ENCODE assay signal across 25 cellular contexts in the genomic region with DNA sequence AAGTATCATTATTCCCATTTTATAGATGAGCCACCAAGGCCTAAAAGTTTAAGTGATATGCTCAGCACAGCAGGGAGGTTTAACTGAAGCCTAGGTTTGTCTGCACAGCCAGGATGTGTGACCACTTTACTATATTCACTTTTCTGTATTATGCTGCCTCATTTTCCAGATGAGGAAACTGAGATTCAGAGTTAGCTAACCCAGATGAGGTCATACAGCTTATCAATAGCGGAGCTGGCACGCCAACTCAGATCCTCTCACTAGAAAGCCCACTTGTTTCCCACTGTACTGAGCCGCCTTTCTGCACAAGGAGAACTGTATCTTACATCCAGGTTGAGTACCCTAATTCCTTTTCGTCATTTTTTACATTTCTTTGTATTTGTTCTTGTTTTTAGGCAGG.
A peak's percentile ranks its signal among the peaks of the same experiment; 100 is the strongest.
DNase-seq lines count a peak whose midpoint lies in the region; ATAC-seq, FAIRE-seq and TF ChIP-seq lines count a peak whose summit lies in the region.
"Had no signal": no experiment of that assay in that cellular context is flagged by ENCODE, and none has a peak within 500 bp of the region (broad histone marks: within the 10 kb centered on the region; RNA-seq: fewer than 3 reads in every experiment).

No MANE protein-coding gene starts in this region.

- H2BK20ac ChIP-seq in IMR-90 (ENCODE audit: low read depth, low read length) = peak overlapping the region; percentile 75

- H2BK15ac ChIP-seq in IMR-90 (ENCODE audit: low read depth, low read length) = peak overlapping the region; percentile 79; the same call in 1 of the 3 replicates
- H2BK15ac ChIP-seq in mesenchymal stem cell (ENCODE audit: low read depth, poor library complexity, severe bottlenecking) = no peak overlapping the region

- H2BK5ac ChIP-seq in IMR-90 (ENCODE audit: low read depth, low read length, poor library complexity, severe bottlenecking) (no peak overlapping the region), mesenchymal stem cell (ENCODE audit: low read depth, low read length, poor library complexity, severe bottlenecking) (no peak overlapping the region)

- no peak overlapping the region for H2BK12ac ChIP-seq in mesenchymal stem cell (ENCODE audit: low read length in 2 of 2)

- H3K4me1 ChIP-seq in IMR-90 (ENCODE audit: control insufficient read depth, insufficient read depth, low read length) = peaks cover 7% of the 10 kb centered on the region
- peaks cover 0 to 13% of the 10 kb centered on the region in 2 experiments; a peak in 1 of 5 replicates for H3K4me1 ChIP-seq in K562 (replicated peaks in 1 of 2; ENCODE audit: control insufficient read depth in 2 of 2, insufficient read depth in 2 of 2, low read length in 2 of 2)
- H3K4me1 ChIP-seq in mesenchymal stem cell (ENCODE audit: control insufficient read depth, insufficient read depth, low read depth, low read length) = peaks cover 13% of the 10 kb centered on the region
- H3K4me1 ChIP-seq: A549, Caco-2 had no signal

- H4K20me1 ChIP-seq in IMR-90 (ENCODE audit: insufficient read depth, low read length) (no peaks in the 10 kb centered on the region), K562 (replicated peaks; ENCODE audit: control insufficient read depth, insufficient read depth, low read length) (no peaks in the 10 kb centered on the region)
- H4K20me1 ChIP-seq: BLaER1 treated with 17β-estradiol and CSF1 and Interleukin-3, amounts not matched to agents 10 nM and 100 nM had no signal

- H3K4me3 Mint-ChIP-seq in activated T-helper 17 cell treated with anti-CD3 and anti-CD28 coated beads, Interleukin-2, amount 50 U/mL, for 72 hours = no peak overlapping the region
- H3K4me3 Mint-ChIP-seq in activated CD4-positive, alpha-beta T cell treated with anti-CD3 and anti-CD28 coated beads for 36 hours = no peak overlapping the region
- H3K4me3 Mint-ChIP-seq: B cell; CD4-positive, alpha-beta T cell; CD8-positive, alpha-beta T cell had no signal

- H3K27me3 Mint-ChIP-seq in activated T-helper 17 cell treated with anti-CD3 and anti-CD28 coated beads, Interleukin-2, amount 50 U/mL, for 72 hours = no peaks in the 10 kb centered on the region
- no peaks in the 10 kb centered on the region for H3K27me3 Mint-ChIP-seq in activated CD4-positive, alpha-beta T cell treated with anti-CD3 and anti-CD28 coated beads for 36 hours
- H3K27me3 Mint-ChIP-seq: B cell; CD4-positive, alpha-beta T cell had no signal

- no CpG with 5 or more reads among the region's 4 CpGs for WGBS in IMR-90 (ENCODE audit: extremely low coverage in 2 of 2, insufficient read length in 1 of 2), 2 experiments
- 36% methylated on average over 4 of the region's 4 CpGs for WGBS in K562 (ENCODE audit: insufficient coverage, low coverage, missing lambda C conversion rate)
- WGBS in mesenchymal stem cell = 100% methylated on average over 3 of the region's 4 CpGs

- DNase-seq in IMR-90 = no peak
- no peak for DNase-seq in K562 (ENCODE audit: extremely low read depth in 1 of 4, low spot score in 3 of 4)
- DNase-seq in mesenchymal stem cell = no peak
- no peak for DNase-seq in activated naive CD4-positive, alpha-beta T cell treated with anti-CD3 and anti-CD28 coated beads, Interleukin-2, amount 50 U/mL, for 72 hours (ENCODE audit: low spot score in 2 of 2)
- DNase-seq in Kasumi-1 (lab: John Stamatoyannopoulos, UW) = no peak
- no peak for DNase-seq in activated CD4-positive, alpha-beta T cell treated with anti-CD3 and anti-CD28 coated beads for 36 hours
- no peak for DNase-seq in T-helper 1 cell
- DNase-seq: AML-193; Caco-2; Calu3; CD4-positive, alpha-beta T cell; CD8-positive, alpha-beta T cell; DMS79 treated with DMSO at 0.1 percent for 48 hours; GF-D8 had no signal

- H3K4ac ChIP-seq in IMR-90 (ENCODE audit: low read depth, low read length) (peak overlapping the region; percentile 30; the same call in 1 of the 2 replicates), mesenchymal stem cell (ENCODE audit: low read depth in 1 of 2, low read length in 2 of 2) (no peak overlapping the region)

- H3K36me3 Mint-ChIP-seq in activated T-helper 17 cell treated with anti-CD3 and anti-CD28 coated beads, Interleukin-2, amount 50 U/mL, for 72 hours (ENCODE audit: low read depth) = peaks cover 84% of the 10 kb centered on the region
- H3K36me3 Mint-ChIP-seq in activated naive CD4-positive, alpha-beta T cell treated with anti-CD3 and anti-CD28 coated beads, Interleukin-2, amount 50 U/mL, for 72 hours = peaks cover 15 to 26% of the 10 kb centered on the region in 2 donors
- H3K36me3 Mint-ChIP-seq in activated CD4-positive, alpha-beta T cell treated with anti-CD3 and anti-CD28 coated beads for 36 hours (ENCODE audit: low read depth) = peaks cover 19% of the 10 kb centered on the region

- H2AK5ac ChIP-seq in IMR-90 (ENCODE audit: low read depth, low read length) = no peak overlapping the region
- peak overlapping the region; percentile 1 for H2AK5ac ChIP-seq in mesenchymal stem cell (ENCODE audit: low read length, severe bottlenecking)

- TF ChIP-seq CTCF in IMR-90 (conservative IDR thresholded peaks at IDR 0.05; ENCODE audit: low read depth, low read length) (no peak), K562 (IDR thresholded peaks at IDR 0.05 in 2 of 3, conservative IDR thresholded peaks at IDR 0.05 in 1 of 3; ENCODE audit: insufficient read depth in 2 of 3, low read depth in 1 of 3, low read length in 3 of 3) (no peak)

- no peak overlapping the region for H2AK9ac ChIP-seq in IMR-90 (replicated peaks; ENCODE audit: low read depth, low read length, poor library complexity)

- no peak for FAIRE-seq in K562 (lab: Jason Lieb, UNC)
- FAIRE-seq: A549, D721Med, G401.6, GM12878, GM12892, GM18507 had no signal

- H4K8ac ChIP-seq in IMR-90 (ENCODE audit: low read depth in 2 of 2, low read length in 2 of 2) = no peak overlapping the region
- H4K8ac ChIP-seq in mesenchymal stem cell (ENCODE audit: low read length) = no peak overlapping the region

- H3K9me3 Mint-ChIP-seq in activated T-helper 17 cell treated with anti-CD3 and anti-CD28 coated beads, Interleukin-2, amount 50 U/mL, for 72 hours = no peaks in the 10 kb centered on the region
- no peaks in the 10 kb centered on the region for H3K9me3 Mint-ChIP-seq in activated naive CD4-positive, alpha-beta T cell treated with anti-CD3 and anti-CD28 coated beads, Interleukin-2, amount 50 U/mL, for 72 hours
- H3K9me3 Mint-ChIP-seq in activated CD4-positive, alpha-beta T cell treated with anti-CD3 and anti-CD28 coated beads for 36 hours (ENCODE audit: low read depth) = no peaks in the 10 kb centered on the region
- H3K9me3 Mint-ChIP-seq: CD4-positive, alpha-beta T cell; CD8-positive, alpha-beta T cell had no signal

- H3K9ac ChIP-seq in IMR-90 (ENCODE audit: low read depth, low read length) = no peak overlapping the region
- no peak overlapping the region; a peak in 1 of 4 replicates for H3K9ac ChIP-seq in K562 (ENCODE audit: insufficient read depth in 1 of 2, low read depth in 2 of 2, low read length in 2 of 2)
- no peak overlapping the region for H3K9ac ChIP-seq in mesenchymal stem cell (ENCODE audit: low read length)
- H3K9ac ChIP-seq: BLaER1 treated with 17β-estradiol and CSF1 and Interleukin-3, amounts not matched to agents 10 nM and 100 nM had no signal

- no peaks in the 10 kb centered on the region for H3K27me3 ChIP-seq in IMR-90 (ENCODE audit: control insufficient read depth, insufficient read depth, low read length)
- no peaks in the 10 kb centered on the region; a peak in 1 of 5 replicates for H3K27me3 ChIP-seq in K562 (ENCODE audit: control insufficient read depth in 2 of 2, insufficient read depth in 2 of 2, low read length in 2 of 2)
- no peaks in the 10 kb centered on the region for H3K27me3 ChIP-seq in mesenchymal stem cell (ENCODE audit: control insufficient read depth in 1 of 2, insufficient read depth in 1 of 2, low read length in 2 of 2)
- H3K27me3 ChIP-seq: BLaER1 treated with 17β-estradiol and CSF1 and Interleukin-3, amounts not matched to agents 10 nM and 100 nM had no signal

- H2AFZ ChIP-seq in IMR-90 (replicated peaks; ENCODE audit: low read length, poor library complexity) (no peak overlapping the region), K562 (ENCODE audit: low read depth, low read length) (peak overlapping the region; percentile 20), mesenchymal stem cell (ENCODE audit: low read depth, low read length) (no peak overlapping the region)

- peaks cover 0 to 44% of the 10 kb centered on the region in 2 experiments; a peak in 2 of 4 replicates for H3K79me1 ChIP-seq in IMR-90 (ENCODE audit: low read depth in 1 of 2, low read length in 2 of 2)
- peaks cover 25% of the 10 kb centered on the region for H3K79me1 ChIP-seq in mesenchymal stem cell (replicated peaks; ENCODE audit: low read length, poor library complexity, severe bottlenecking)

- POLR2A ChIA-PET in IMR-90 (lab: Charles Lee; ENCODE audit: unreplicated experiment) = no interaction called here
- POLR2A ChIA-PET in K562 (lab: Yijun Ruan, JAX) = interaction anchor here (1.0 kb wide), 1 partner anchor 8 kb away, joined by 3 read pairs; no protein-coding TSS in a partner anchor
- POLR2A ChIA-PET in activated CD4-positive, alpha-beta T cell treated with anti-CD3 and anti-CD28 coated beads for 36 hours (lab: Charles Lee) = no interaction called here

- ATAC-seq in IMR-90 (ENCODE audit: low read depth) (no peak), K562 (no peak)
- ATAC-seq in activated T-helper 17 cell treated with anti-CD3 and anti-CD28 coated beads, Interleukin-2, amount 50 U/mL, for 72 hours (replicated peaks) = peak; percentile 52
- no peak for ATAC-seq in activated naive CD4-positive, alpha-beta T cell treated with anti-CD3 and anti-CD28 coated beads, Interleukin-2, amount 50 U/mL, for 72 hours
- no peak for ATAC-seq in activated CD4-positive, alpha-beta T cell treated with anti-CD3 and anti-CD28 coated beads for 36 hours
- ATAC-seq: A549; CD8-positive, alpha-beta T cell; GM12878 had no signal

- no peak for TF ChIP-seq POLR2A in IMR-90 (IDR thresholded peaks at IDR 0.05; ENCODE audit: low read depth, low read length)
- TF ChIP-seq POLR2A in K562 (conservative IDR thresholded peaks at IDR 0.05) = no peak

- H2BK120ac ChIP-seq in IMR-90 (ENCODE audit: low read depth, low read length) (peak overlapping the region; percentile 72), mesenchymal stem cell (ENCODE audit: low read depth, low read length) (no peak overlapping the region)

- H3K9me1 ChIP-seq in IMR-90 (ENCODE audit: insufficient read depth, low read length) (peaks cover 11% of the 10 kb centered on the region), K562 (ENCODE audit: control insufficient read depth, insufficient read depth, low read length) (no peaks in the 10 kb centered on the region)

- no peaks in the 10 kb centered on the region for H3K79me2 ChIP-seq in K562 (ENCODE audit: control insufficient read depth, insufficient read depth, low read length)

- no peak overlapping the region for H3K27ac ChIP-seq in IMR-90 (ENCODE audit: insufficient read depth, low read length)
- H3K27ac ChIP-seq in K562 (ENCODE audit: extremely low read depth, low read depth, low read length) = no peak overlapping the region
- no peak overlapping the region for H3K27ac ChIP-seq in mesenchymal stem cell (ENCODE audit: low read length, poor library complexity, severe bottlenecking)
- H3K27ac ChIP-seq: 22Rv1; A549; BLaER1 treated with 17β-estradiol and CSF1 and Interleukin-3, amounts not matched to agents 10 nM and 100 nM; C4-2B had no signal

- in situ Hi-C loops in IMR-90 (cut with MboI; ENCODE audit: low sequenced_read_pairs) (no loop called here), K562 (cut with MboI) (no loop called here)

- no peak for TF ChIP-seq EP300 in K562 (IDR thresholded peaks at IDR 0.05; ENCODE audit: low read length)

- BruUV-seq in IMR-90 (replicated peaks; lab: Mats Ljungman, UMichigan) (no TSS peak), K562 (replicated peaks; lab: Mats Ljungman, UMichigan) (no TSS peak)

- no peak overlapping the region for H3K18ac ChIP-seq in IMR-90 (ENCODE audit: low read depth, low read length)
- peak overlapping the region in 1 of 2 experiments; percentile 48 for H3K18ac ChIP-seq in mesenchymal stem cell (ENCODE audit: low read depth in 1 of 2, low read length in 2 of 2)

- no peak overlapping the region for H3K4me3 ChIP-seq in IMR-90 (ENCODE audit: insufficient read depth, low read depth, low read length)
- no peak overlapping the region for H3K4me3 ChIP-seq in K562
- H3K4me3 ChIP-seq in mesenchymal stem cell (ENCODE audit: insufficient read depth in 1 of 2, low read depth in 1 of 2, low read length in 2 of 2) = no peak overlapping the region
- H3K4me3 ChIP-seq: A549; BLaER1 treated with 17β-estradiol and CSF1 and Interleukin-3, amounts not matched to agents 10 nM and 100 nM; GM12878 had no signal

- H3K9me3 ChIP-seq in IMR-90 (ENCODE audit: control insufficient read depth, insufficient read depth, low read length) = no peaks in the 10 kb centered on the region
- no peaks in the 10 kb centered on the region for H3K9me3 ChIP-seq in K562 (replicated peaks; ENCODE audit: control insufficient read depth, insufficient read depth, low read depth, low read length)
- H3K9me3 ChIP-seq in mesenchymal stem cell (ENCODE audit: control insufficient read depth, low read length) = no peaks in the 10 kb centered on the region
- H3K9me3 ChIP-seq: A549; BLaER1 treated with 17β-estradiol and CSF1 and Interleukin-3, amounts not matched to agents 10 nM and 100 nM; Caco-2 had no signal

- peaks cover 42% of the 10 kb centered on the region for H3K4me1 Mint-ChIP-seq in activated T-helper 17 cell treated with anti-CD3 and anti-CD28 coated beads, Interleukin-2, amount 50 U/mL, for 72 hours
- peaks cover 13% of the 10 kb centered on the region for H3K4me1 Mint-ChIP-seq in activated CD4-positive, alpha-beta T cell treated with anti-CD3 and anti-CD28 coated beads for 36 hours

- dilution Hi-C loops in IMR-90 (cut with HindIII; ENCODE audit: low sequenced_read_pairs, unreplicated experiment) = no loop called here

- H3K56ac ChIP-seq in IMR-90 (ENCODE audit: extremely low read depth, insufficient read depth, low read length) = no peak overlapping the region

- H4K91ac ChIP-seq in IMR-90 (ENCODE audit: insufficient read depth, low read depth, low read length) (no peak overlapping the region; the same call in 1 of the 2 replicates), mesenchymal stem cell (ENCODE audit: low read length) (no peak overlapping the region)

- TF ChIP-seq RAD21 in IMR-90 (IDR thresholded peaks at IDR 0.05; ENCODE audit: low read length) = no peak
- TF ChIP-seq RAD21 in K562 (CRISPR knock-in tag; conservative IDR thresholded peaks at IDR 0.05 in 1 of 2, IDR thresholded peaks at IDR 0.05 in 1 of 2) = no peak

- H3K36me3 ChIP-seq in IMR-90 (ENCODE audit: control insufficient read depth, insufficient read depth, low read length) = 0 out of 2 replicates have a peak, but pooled peaks cover 2% of the 10 kb centered on the region
- no peaks in the 10 kb centered on the region for H3K36me3 ChIP-seq in K562 (ENCODE audit: control insufficient read depth, insufficient read depth, low read length)
- peaks cover 19 to 27% of the 10 kb centered on the region in 2 experiments for H3K36me3 ChIP-seq in mesenchymal stem cell (ENCODE audit: control insufficient read depth in 1 of 2, insufficient read depth in 2 of 2, low read depth in 1 of 2, low read length in 2 of 2)
- H3K36me3 ChIP-seq: BLaER1 treated with 17β-estradiol and CSF1 and Interleukin-3, amounts not matched to agents 10 nM and 100 nM had no signal

- intact Hi-C loops in IMR-90 (cut with micrococcal nuclease) = loop anchor here (10.0 kb wide), 1 partner anchor 285 kb away; no protein-coding TSS in a partner anchor
- intact Hi-C loops in K562 (cut with micrococcal nuclease) = no loop called here
- intact Hi-C loops in activated CD4-positive, alpha-beta T cell treated with anti-CD3 and anti-CD28 coated beads for 36 hours (cut with DNase I, micrococcal nuclease) = no loop called here

- H3K23ac ChIP-seq in IMR-90 (ENCODE audit: low read depth, low read length) (no peak overlapping the region), mesenchymal stem cell (ENCODE audit: low read length in 2 of 2) (no peak overlapping the region)

- H3K4me2 ChIP-seq in IMR-90 (ENCODE audit: low read depth, low read length) (no peak overlapping the region), K562 (ENCODE audit: insufficient read depth, low read length) (no peak overlapping the region), mesenchymal stem cell (ENCODE audit: low read length, poor library complexity, severe bottlenecking) (no peak overlapping the region)
- H3K4me2 ChIP-seq: A549; BLaER1 treated with 17β-estradiol and CSF1 and Interleukin-3, amounts not matched to agents 10 nM and 100 nM had no signal

- H4K5ac ChIP-seq in IMR-90 (ENCODE audit: low read depth, low read length) = no peak overlapping the region

- no peak overlapping the region for H3K14ac ChIP-seq in IMR-90 (replicated peaks; ENCODE audit: low read depth, low read length)
- no peak overlapping the region for H3K14ac ChIP-seq in mesenchymal stem cell (ENCODE audit: low read length in 2 of 2)

- CTCF ChIA-PET in IMR-90 (lab: Yijun Ruan, JAX) = interaction anchor here (1.1 kb wide), 1 partner anchor 207 kb away, joined by 3 read pairs; no protein-coding TSS in a partner anchor
- CTCF ChIA-PET in K562 (lab: Yijun Ruan, JAX; ENCODE audit: low intra/inter-chr PET ratio) = no interaction called here
- CTCF ChIA-PET in activated CD4-positive, alpha-beta T cell treated with anti-CD3 and anti-CD28 coated beads for 36 hours (lab: Charles Lee) = no interaction called here

- peak overlapping the region; percentile 50 for H3K27ac Mint-ChIP-seq in activated T-helper 17 cell treated with anti-CD3 and anti-CD28 coated beads, Interleukin-2, amount 50 U/mL, for 72 hours
- H3K27ac Mint-ChIP-seq in activated naive CD4-positive, alpha-beta T cell treated with anti-CD3 and anti-CD28 coated beads, Interleukin-2, amount 50 U/mL, for 72 hours = no peak overlapping the region
- H3K27ac Mint-ChIP-seq in activated CD4-positive, alpha-beta T cell treated with anti-CD3 and anti-CD28 coated beads for 36 hours = no peak overlapping the region
- H3K27ac Mint-ChIP-seq: B cell; CD4-positive, alpha-beta T cell; CD8-positive, alpha-beta T cell had no signal
